Comparison of ENCODE assay signal across 18 cellular contexts in genomic region chrX:30373479-30373878, GRCh38.
"Had no signal": no experiment of that assay in that cellular context is flagged by ENCODE, and none has a peak within 500 bp of the region (broad histone marks: within the 10 kb centered on the region; RNA-seq: fewer than 3 reads in every experiment).

No MANE protein-coding gene starts in this region.

- H3K36me3 Mint-ChIP-seq: activated naive CD8-positive, alpha-beta T cell treated with anti-CD3 and anti-CD28 coated beads, Interleukin-2, amount 10 ng/mL, durations not matched to agents 7 days and 5 days; naive thymus-derived CD4-positive, alpha-beta T cell had no signal

- H3K4me1 Mint-ChIP-seq: activated CD4-positive, alpha-beta T cell treated with anti-CD3 and anti-CD28 coated beads, Interleukin-2, amount 10 ng/mL, durations not matched to agents 24 days and 14 days; activated naive CD8-positive, alpha-beta T cell treated with anti-CD3 and anti-CD28 coated beads, Interleukin-2, amount 10 ng/mL, durations not matched to agents 7 days and 5 days; naive thymus-derived CD4-positive, alpha-beta T cell had no signal

- H3K4me1 ChIP-seq: esophagus squamous epithelium, foreskin keratinocyte, stomach, testis, upper lobe of right lung had no signal

- H3K9me3 ChIP-seq: esophagus squamous epithelium, ovary, stomach, testis, upper lobe of right lung had no signal

- H3K4me3 ChIP-seq: esophagus squamous epithelium, lung, ovary, stomach, testis, upper lobe of right lung had no signal

- H3K27ac Mint-ChIP-seq: activated CD4-positive, alpha-beta T cell treated with anti-CD3 and anti-CD28 coated beads, Interleukin-2, amount 10 ng/mL, durations not matched to agents 24 days and 14 days; activated naive CD8-positive, alpha-beta T cell treated with anti-CD3 and anti-CD28 coated beads, Interleukin-2, amount 10 ng/mL, durations not matched to agents 7 days and 5 days; naive thymus-derived CD4-positive, alpha-beta T cell; T-helper 2 cell treated with Interferon-gamma antibody and Interleukin-4, amounts not matched to agents 5 μg/mL and 100 μg/mL, for 36 hours had no signal

- FAIRE-seq: endothelial cell of umbilical vein had no signal

- H3K9me3 Mint-ChIP-seq: activated CD4-positive, alpha-beta T cell treated with anti-CD3 and anti-CD28 coated beads, Interleukin-2, amount 10 ng/mL, durations not matched to agents 24 days and 14 days; activated naive CD8-positive, alpha-beta T cell treated with anti-CD3 and anti-CD28 coated beads, Interleukin-2, amount 10 ng/mL, durations not matched to agents 7 days and 5 days; T-helper 2 cell treated with Interferon-gamma antibody and Interleukin-4, amounts not matched to agents 5 μg/mL and 100 μg/mL, for 36 hours had no signal

- H3K36me3 ChIP-seq: esophagus squamous epithelium, ovary, stomach, upper lobe of right lung had no signal

- H3K27ac ChIP-seq: esophagus squamous epithelium, foreskin keratinocyte, ovary, stomach, testis, upper lobe of right lung had no signal

- ATAC-seq: foreskin keratinocyte; left colon; naive thymus-derived CD4-positive, alpha-beta T cell; sciatic nerve; upper lobe of right lung had no signal

- H3K4me3 Mint-ChIP-seq: activated CD4-positive, alpha-beta T cell treated with anti-CD3 and anti-CD28 coated beads, Interleukin-2, amount 10 ng/mL, durations not matched to agents 24 days and 14 days; activated naive CD8-positive, alpha-beta T cell treated with anti-CD3 and anti-CD28 coated beads, Interleukin-2, amount 10 ng/mL, durations not matched to agents 7 days and 5 days; naive thymus-derived CD4-positive, alpha-beta T cell; T-helper 2 cell treated with Interferon-gamma antibody and Interleukin-4, amounts not matched to agents 5 μg/mL and 100 μg/mL, for 36 hours had no signal

- DNase-seq: activated CD4-positive, alpha-beta T cell treated with anti-CD3 and anti-CD28 coated beads, Interleukin-2, amount 10 ng/mL, durations not matched to agents 24 days and 14 days; activated CD4-positive, CD25-positive, alpha-beta regulatory T cell; activated naive CD8-positive, alpha-beta T cell treated with anti-CD3 and anti-CD28 coated beads, Interleukin-2, amount 10 ng/mL, durations not matched to agents 7 days and 5 days; cortex of kidney; effector CD4-positive, alpha-beta T cell; esophagus squamous epithelium; foreskin keratinocyte; left colon; naive thymus-derived CD4-positive, alpha-beta T cell; ovary; stimulated activated CD4-positive, alpha-beta T cell treated with anti-CD3 and anti-CD28 coated beads, Interleukin-1b, Interleukin-23, amount 100 ng/mL, for 48 hours; stomach; testis; upper lobe of right lung had no signal

- H3K27me3 Mint-ChIP-seq: activated CD4-positive, alpha-beta T cell treated with anti-CD3 and anti-CD28 coated beads, Interleukin-2, amount 10 ng/mL, durations not matched to agents 24 days and 14 days; activated naive CD8-positive, alpha-beta T cell treated with anti-CD3 and anti-CD28 coated beads, Interleukin-2, amount 10 ng/mL, durations not matched to agents 7 days and 5 days had no signal

- H3K27me3 ChIP-seq: esophagus squamous epithelium, foreskin keratinocyte, testis, upper lobe of right lung had no signal
